ENCODE assay signal across 27 cellular contexts in the genomic region with DNA sequence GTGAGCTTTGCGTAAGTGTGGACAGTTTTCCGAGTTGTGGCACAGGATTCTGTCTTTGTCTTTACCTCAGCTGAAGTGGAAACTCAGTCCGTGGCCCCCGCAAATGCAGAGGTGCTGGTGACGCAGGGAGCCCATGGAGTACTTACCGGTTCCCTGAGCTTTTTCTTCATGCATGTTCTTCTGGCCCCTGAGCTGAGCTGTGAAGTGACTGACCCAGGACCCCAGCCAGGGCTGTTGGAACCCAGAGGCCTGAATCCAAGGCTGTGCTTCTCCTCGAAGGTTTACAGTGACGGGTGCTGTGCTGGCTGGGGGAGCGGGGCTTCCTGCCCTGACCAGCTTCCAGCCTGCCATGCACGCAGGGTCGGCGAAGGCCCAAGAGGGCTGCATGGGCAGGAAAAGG.
"Had no signal": no experiment of that assay in that cellular context is flagged by ENCODE, and none has a peak within 500 bp of the region (broad histone marks: within the 10 kb centered on the region; RNA-seq: fewer than 3 reads in every experiment).

No MANE protein-coding gene starts in this region.

- H3K9me3 Mint-ChIP-seq: activated naive CD8-positive, alpha-beta T cell treated with anti-CD3 and anti-CD28 coated beads for 36 hours had no signal

- H3K4me3 ChIP-seq: cardiac muscle cell, Peyer's patch had no signal

- H3K4me2 ChIP-seq: KMS-11 had no signal

- H3K9me3 ChIP-seq: Peyer's patch had no signal

- H3K27ac Mint-ChIP-seq: activated CD8-positive, alpha-beta T cell treated with anti-CD3 and anti-CD28 coated beads, Interleukin-2, amount 10 ng/mL, durations not matched to agents 7 days and 5 days; activated naive CD4-positive, alpha-beta T cell treated with anti-CD3 and anti-CD28 coated beads, Interleukin-2, amount 10 ng/mL, durations not matched to agents 7 days and 5 days; activated naive CD8-positive, alpha-beta T cell treated with anti-CD3 and anti-CD28 coated beads for 36 hours; activated T-cell treated with anti-CD3 and anti-CD28 coated beads, Interleukin-2, amount 50 U/mL, for 24 hours; T-helper 17 cell; WTC11 had no signal

- H3K4me1 ChIP-seq: Peyer's patch had no signal

- H3K36me3 ChIP-seq: brain microvascular endothelial cell, cardiac muscle cell, Peyer's patch had no signal

- DNase-seq: activated CD4-positive, alpha-beta T cell treated with anti-CD3 and anti-CD28 coated beads for 48 hours; activated CD4-positive, alpha-beta T cell treated with anti-CD3 and anti-CD28 coated beads, Interleukin-2, amount 50 U/mL, for 4 hours; activated CD4-positive, CD25-positive, alpha-beta regulatory T cell treated with anti-CD3 and anti-CD28 coated beads, Interleukin-2, amount 50 U/mL, for 72 hours; activated CD8-positive, alpha-beta T cell treated with anti-CD3 and anti-CD28 coated beads, Interleukin-2, amount 10 ng/mL, durations not matched to agents 7 days and 5 days; activated gamma-delta T cell treated with Interleukin-2 at 50 U/mL for 16 hours; activated naive CD4-positive, alpha-beta T cell treated with anti-CD3 and anti-CD28 coated beads, Interleukin-2, amount 10 ng/mL, durations not matched to agents 7 days and 5 days; activated naive CD8-positive, alpha-beta T cell treated with anti-CD3 and anti-CD28 coated beads for 36 hours; brain microvascular endothelial cell; MV-4-11; NCI-H1105; NCI-H1436; NCI-H1694 treated with DMSO at 0.1 percent for 48 hours; NCI-H2029 treated with DMSO at 0.1 percent for 48 hours; NCI-H345; NCI-H510A; NCI-H526 treated with DMSO at 0.1 percent for 48 hours; NCI-H82; NK-92 treated with Interleukin-12 subunit alpha and Interleukin-12 subunit beta, amount 100 ng/mL, for 24 hours; Peyer's patch; SHP77 treated with DMSO at 0.1 percent for 48 hours; T-helper 17 cell; T-helper 9 cell had no signal

- ATAC-seq: activated CD8-positive, alpha-beta T cell treated with anti-CD3 and anti-CD28 coated beads, Interleukin-2, amount 10 ng/mL, durations not matched to agents 7 days and 5 days; T-helper 17 cell; WTC11 had no signal

- H3K27me3 ChIP-seq: brain microvascular endothelial cell, cardiac muscle cell, Peyer's patch had no signal

- H3K36me3 Mint-ChIP-seq: activated naive CD4-positive, alpha-beta T cell treated with anti-CD3 and anti-CD28 coated beads, Interleukin-2, amount 10 ng/mL, durations not matched to agents 7 days and 5 days; activated naive CD8-positive, alpha-beta T cell treated with anti-CD3 and anti-CD28 coated beads for 36 hours had no signal

- H3K4me3 Mint-ChIP-seq: activated CD8-positive, alpha-beta T cell treated with anti-CD3 and anti-CD28 coated beads, Interleukin-2, amount 10 ng/mL, durations not matched to agents 7 days and 5 days; activated naive CD4-positive, alpha-beta T cell treated with anti-CD3 and anti-CD28 coated beads, Interleukin-2, amount 10 ng/mL, durations not matched to agents 7 days and 5 days; activated naive CD8-positive, alpha-beta T cell treated with anti-CD3 and anti-CD28 coated beads for 36 hours; activated T-cell treated with anti-CD3 and anti-CD28 coated beads, Interleukin-2, amount 50 U/mL, for 24 hours; T-helper 17 cell; WTC11 had no signal

- H3K27me3 Mint-ChIP-seq: activated naive CD4-positive, alpha-beta T cell treated with anti-CD3 and anti-CD28 coated beads, Interleukin-2, amount 10 ng/mL, durations not matched to agents 7 days and 5 days; activated naive CD8-positive, alpha-beta T cell treated with anti-CD3 and anti-CD28 coated beads for 36 hours had no signal

- H3K9ac ChIP-seq: KMS-11 had no signal

- H3K4me1 Mint-ChIP-seq: activated naive CD4-positive, alpha-beta T cell treated with anti-CD3 and anti-CD28 coated beads, Interleukin-2, amount 10 ng/mL, durations not matched to agents 7 days and 5 days; activated naive CD8-positive, alpha-beta T cell treated with anti-CD3 and anti-CD28 coated beads for 36 hours; T-helper 17 cell; WTC11 had no signal

- H3K27ac ChIP-seq: brain microvascular endothelial cell, cardiac muscle cell, KMS-11, Peyer's patch, RWPE1 had no signal
